In genomic region chr15:80247320-80247719, GRCh38 we compare ENCODE assay signal across 17 cellular contexts. TPM values are rescaled to one million over a fixed set of nuclear protein-coding genes. Genes with fewer than 3 reads are reported as not detected.
DNase-seq lines count a peak whose midpoint lies in the region; ATAC-seq and TF ChIP-seq lines count a peak whose summit lies in the region.
"Had no signal": no experiment of that assay in that cellular context is flagged by ENCODE, and none has a peak within 500 bp of the region (broad histone marks: within the 10 kb centered on the region; RNA-seq: fewer than 3 reads in every experiment).

No MANE protein-coding gene starts in this region.

- H3K27me3 ChIP-seq in left ventricle myocardium inferior (ENCODE audit: low read depth) (peaks cover 56% of the 10 kb centered on the region), heart right ventricle (peaks cover 6 to 75% (median 57%) of the 10 kb centered on the region in 7 donors), hepatocyte (peaks cover 18% of the 10 kb centered on the region), tibial nerve (peaks cover 0 to 24% of the 10 kb centered on the region in 2 donors)

- H3K4me1 Mint-ChIP-seq in neural crest cell: peaks cover 38% of the 10 kb centered on the region
- H3K4me1 Mint-ChIP-seq in natural killer cell: no peaks in the 10 kb centered on the region
- H3K4me1 Mint-ChIP-seq in CD14-positive monocyte: peaks cover 6% of the 10 kb centered on the region

- no peak for TF ChIP-seq CTCF in left ventricle myocardium inferior (IDR thresholded peaks at IDR 0.05; ENCODE audit: borderline replicate concordance)
- no peak for TF ChIP-seq CTCF in heart right ventricle (IDR thresholded peaks at IDR 0.05)
- TF ChIP-seq CTCF in hepatocyte (IDR thresholded peaks at IDR 0.05; ENCODE audit: poor library complexity): no peak
- TF ChIP-seq CTCF in neural crest cell (conservative IDR thresholded peaks at IDR 0.05): no peak
- TF ChIP-seq CTCF in tibial nerve (IDR thresholded peaks at IDR 0.05): no peak
- no peak for TF ChIP-seq CTCF in natural killer cell (IDR thresholded peaks at IDR 0.05)
- no peak for TF ChIP-seq CTCF in CD14-positive monocyte (IDR thresholded peaks at IDR 0.05)

- DNase-seq in left ventricle myocardium inferior (no peak), heart right ventricle (no peak), hepatocyte (ENCODE audit: low spot score) (peak; percentile 17), neural crest cell (ENCODE audit: low read depth, low spot score) (no peak), tibial nerve (ENCODE audit: low spot score in 2 of 2) (no peak), natural killer cell (no peak), CD14-positive monocyte (ENCODE audit: low spot score) (no peak)
- no peak for DNase-seq in NK-92 treated with Interleukin-12 subunit alpha and Interleukin-12 subunit beta, amount 100 ng/mL, for 24 hours (lab: John Stamatoyannopoulos, UW)
- DNase-seq: Calu3; CD8-positive, alpha-beta memory T cell; DMS 273 treated with DMSO at 0.1 percent for 48 hours; GM23248 had no signal

- TF ChIP-seq POLR2A in tibial nerve (IDR thresholded peaks at IDR 0.05): peak in 1 of 2 donors; percentile 16

- H3K27me3 Mint-ChIP-seq in neural crest cell (ENCODE audit: low read depth): peaks cover 35% of the 10 kb centered on the region
- peaks cover 40 to 80% of the 10 kb centered on the region in 2 donors for H3K27me3 Mint-ChIP-seq in natural killer cell (ENCODE audit: low read depth in 2 of 2)
- H3K27me3 Mint-ChIP-seq in CD14-positive monocyte (ENCODE audit: low read depth in 3 of 3): peaks cover 43 to 66% (median 48%) of the 10 kb centered on the region in 3 donors

- no peak overlapping the region for H3K4me3 ChIP-seq in left ventricle myocardium inferior
- H3K4me3 ChIP-seq in heart right ventricle: no peak overlapping the region
- no peak overlapping the region for H3K4me3 ChIP-seq in hepatocyte
- no peak overlapping the region for H3K4me3 ChIP-seq in tibial nerve
- H3K4me3 ChIP-seq: GM23248 had no signal

- H2AFZ ChIP-seq in hepatocyte: no peak overlapping the region
- H2AFZ ChIP-seq: GM23248 had no signal

- H3K9me3 ChIP-seq in left ventricle myocardium inferior (replicated peaks) (no peaks in the 10 kb centered on the region), heart right ventricle (no peaks in the 10 kb centered on the region), hepatocyte (ENCODE audit: low read depth) (no peaks in the 10 kb centered on the region), tibial nerve (no peaks in the 10 kb centered on the region)

- no peaks in the 10 kb centered on the region for H4K20me1 ChIP-seq in hepatocyte (ENCODE audit: insufficient read depth, poor library complexity, severe bottlenecking)

- no peak for TF ChIP-seq EP300 in tibial nerve (IDR thresholded peaks at IDR 0.05)

- H3K27ac Mint-ChIP-seq in neural crest cell (ENCODE audit: unreplicated experiment) (no peak overlapping the region), natural killer cell (no peak overlapping the region), CD14-positive monocyte (no peak overlapping the region)

- H3K4me3 Mint-ChIP-seq in neural crest cell (peak overlapping the region; percentile 25), natural killer cell (no peak overlapping the region), CD14-positive monocyte (no peak overlapping the region)
- H3K4me3 Mint-ChIP-seq: CD8-positive, alpha-beta memory T cell had no signal

- peak overlapping the region; percentile 26 for H3K4me2 ChIP-seq in hepatocyte

- 50 to 64% methylated on average over 1 of the region's 1 CpG for WGBS in heart right ventricle, 2 donors
- WGBS in hepatocyte (ENCODE audit: low lambda C conversion rate, missing lambda C conversion rate): 29% methylated on average over 1 of the region's 1 CpG
- 27 to 32% methylated on average over 1 of the region's 1 CpG for WGBS in tibial nerve, 2 donors

- no peaks in the 10 kb centered on the region for H3K79me2 ChIP-seq in hepatocyte

- ATAC-seq in heart right ventricle: no peak
- no peak for ATAC-seq in natural killer cell
- ATAC-seq: HCT116 had no signal

- intact Hi-C loops in left ventricle myocardium inferior (cut with micrococcal nuclease) (no loop called here), heart right ventricle (cut with DNase I) (no loop called here), natural killer cell (cut with micrococcal nuclease) (no loop called here), CD14-positive monocyte (cut with micrococcal nuclease) (no loop called here)

- H3K36me3 ChIP-seq in left ventricle myocardium inferior (no peaks in the 10 kb centered on the region), heart right ventricle (no peaks in the 10 kb centered on the region), hepatocyte (replicated peaks; ENCODE audit: insufficient read depth, low read depth) (no peaks in the 10 kb centered on the region), tibial nerve (no peaks in the 10 kb centered on the region)

- no peaks in the 10 kb centered on the region for H3K9me3 Mint-ChIP-seq in neural crest cell
- no peaks in the 10 kb centered on the region for H3K9me3 Mint-ChIP-seq in natural killer cell
- H3K9me3 Mint-ChIP-seq in CD14-positive monocyte: peaks cover 0 to 3% (median 1%) of the 10 kb centered on the region in 7 donors
- H3K9me3 Mint-ChIP-seq: CD8-positive, alpha-beta memory T cell had no signal

- H3K4me1 ChIP-seq in left ventricle myocardium inferior (peaks cover 19% of the 10 kb centered on the region), heart right ventricle (peaks cover 0 to 6% (median 0%) of the 10 kb centered on the region in 9 donors), hepatocyte (ENCODE audit: insufficient read depth) (peaks cover 27% of the 10 kb centered on the region), tibial nerve (peaks cover 0 to 34% (median 10%) of the 10 kb centered on the region in 4 donors)

- H3K36me3 Mint-ChIP-seq in neural crest cell (ENCODE audit: low read depth) (no peaks in the 10 kb centered on the region), natural killer cell (no peaks in the 10 kb centered on the region), CD14-positive monocyte (peaks cover 0 to 2% of the 10 kb centered on the region in 2 donors)
- H3K36me3 Mint-ChIP-seq: CD8-positive, alpha-beta memory T cell had no signal

- H3K27ac ChIP-seq in left ventricle myocardium inferior (replicated peaks) (peak overlapping the region; percentile 73), heart right ventricle (no peak overlapping the region), hepatocyte (peak overlapping the region; percentile 62), tibial nerve (peak overlapping the region; percentile 56 to 92 (median 81))
- H3K27ac ChIP-seq: 22Rv1, GM23248 had no signal

- H3K9me2 ChIP-seq in hepatocyte (replicated peaks; ENCODE audit: insufficient read depth): no peaks in the 10 kb centered on the region

RNA-seq across cellular contexts. Expression of gene CTXND1, which starts 4.7 kb away (rescaled TPM):
- 2.1 TPM for total RNA-seq in left ventricle myocardium inferior
- 1 to 10 TPM in 7 of 10 donors, under 1 TPM in 3; 0.11 to 8.3 (median 2.2) TPM for total RNA-seq in heart right ventricle
- polyA plus RNA-seq in heart right ventricle: 1 to 10 TPM in 1 of 2 donors, under 1 TPM in 1; 0.80 to 1.8 TPM
- 1.0 and 1.5 TPM in 2 replicates for total RNA-seq in hepatocyte
- polyA plus RNA-seq in hepatocyte: 1.4 and 1.8 TPM in 2 replicates
- 1.3 TPM in 2 replicates for total RNA-seq in neural crest cell
- total RNA-seq in tibial nerve: 1 to 10 TPM; 1.8 to 3.7 (median 2.6) TPM
- not detected for total RNA-seq in natural killer cell
- polyA plus RNA-seq in CD14-positive monocyte: not detected
- total RNA-seq: A673; Calu3; CD8-positive, alpha-beta memory T cell; G401; GM23248 had no signal
- polyA plus RNA-seq: BJ; CD8-positive, alpha-beta memory T cell; GM23248 had no signal

Comparison
In these comparisons a context has a peak if more than half of its experiments do, and no peak if none do; other contexts are left out.
1. H3K27ac ChIP-seq: peak in left ventricle myocardium inferior (single experiment), hepatocyte (single experiment) and tibial nerve (4 of 4); none in heart right ventricle (0 of 10).